ENCODE assay signal across 1 cellular context in genomic region chr19:17363852-17364605, GRCh38.
TF ChIP-seq lines count a peak whose summit lies in the region.
"Not testable (repeated sequence)": the region's sequence is repeated elsewhere in the genome, so short reads cannot be mapped to it uniquely, and the experiment has no call there.

No MANE protein-coding gene starts in this region.

TF ChIP-seq in K562, 482 proteins besides CTCF, POLR2A, EP300 and RAD21:
- TF ChIP-seq ATF3 (IDR thresholded peaks at IDR 0.05) (peak; percentile 57), ZNF121 (CRISPR knock-in tag; conservative IDR thresholded peaks at IDR 0.05) (peak; percentile 81)
- TF ChIP-seq ATF3 (CRISPR knock-in tag; conservative IDR thresholded peaks at IDR 0.05) = not testable (repeated sequence)
